In genomic region chr9:90523953-90524352, GRCh38 we compare ENCODE assay signal across 14 cellular contexts.
"Had no signal": no experiment of that assay in that cellular context is flagged by ENCODE, and none has a peak within 500 bp of the region (broad histone marks: within the 10 kb centered on the region; RNA-seq: fewer than 3 reads in every experiment).

No MANE protein-coding gene starts in this region.

- H3K9me3 ChIP-seq: left lung had no signal

- ATAC-seq: activated CD4-positive, alpha-beta T cell treated with anti-CD3 and anti-CD28 coated beads for 36 hours; heart left ventricle; left lung; natural killer cell; sciatic nerve had no signal

- H3K36me3 Mint-ChIP-seq: natural killer cell, type B pancreatic cell had no signal

- H3K27ac Mint-ChIP-seq: activated CD4-positive, alpha-beta T cell treated with anti-CD3 and anti-CD28 coated beads for 36 hours; activated naive CD4-positive, alpha-beta T cell treated with anti-CD3 and anti-CD28 coated beads for 36 hours; natural killer cell; progenitor cell of endocrine pancreas; type B pancreatic cell had no signal

- H3K27ac ChIP-seq: coronary artery, heart left ventricle, left lung, spleen had no signal

- H3K4me3 Mint-ChIP-seq: activated CD4-positive, alpha-beta T cell treated with anti-CD3 and anti-CD28 coated beads for 36 hours; activated naive CD4-positive, alpha-beta T cell treated with anti-CD3 and anti-CD28 coated beads for 36 hours; natural killer cell; type B pancreatic cell had no signal

- H3K4me1 ChIP-seq: heart left ventricle, left lung, spleen had no signal

- H3K36me3 ChIP-seq: heart left ventricle, left lung, spleen had no signal

- H3K4me1 Mint-ChIP-seq: activated CD4-positive, alpha-beta T cell treated with anti-CD3 and anti-CD28 coated beads for 36 hours; natural killer cell had no signal

- H3K4me3 ChIP-seq: coronary artery, heart left ventricle, left lung, spleen had no signal

- DNase-seq: activated CD4-positive, alpha-beta T cell treated with anti-CD3 and anti-CD28 coated beads for 36 hours; activated naive CD4-positive, alpha-beta T cell treated with anti-CD3 and anti-CD28 coated beads for 36 hours; effector CD8-positive, alpha-beta T cell; heart left ventricle; left lung; natural killer cell; occipital lobe; spleen; stimulated activated CD4-positive, alpha-beta T cell treated with anti-CD3 and anti-CD28 coated beads, Interleukin-2, amount 100 ng/mL, for 24 hours; stimulated activated naive CD4-positive, alpha-beta T cell had no signal

- H3K9me3 Mint-ChIP-seq: activated naive CD4-positive, alpha-beta T cell treated with anti-CD3 and anti-CD28 coated beads for 36 hours; natural killer cell; type B pancreatic cell had no signal

- H3K27me3 Mint-ChIP-seq: progenitor cell of endocrine pancreas, type B pancreatic cell had no signal
